Comparison of ENCODE assay signal across 5 cellular contexts in the genomic region with DNA sequence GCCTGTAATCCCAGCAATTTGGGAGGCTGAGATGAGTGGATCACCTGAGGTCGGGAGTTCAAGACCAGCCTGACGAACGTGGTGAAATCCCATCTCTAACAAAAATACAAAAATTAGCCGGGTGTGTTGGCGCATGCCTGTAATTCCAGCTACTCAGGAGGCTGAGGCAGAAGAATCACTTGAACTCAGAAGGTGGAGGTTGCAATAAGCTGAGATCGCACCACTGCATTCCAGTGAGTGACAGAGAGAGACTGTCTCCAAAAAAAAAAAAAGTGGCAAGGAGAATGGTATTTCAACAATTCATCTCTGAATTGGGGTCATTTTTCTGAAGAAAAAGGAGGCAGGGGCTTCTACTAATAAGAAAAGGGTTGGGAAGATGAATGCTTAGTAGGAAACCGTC.
"Had no signal": no experiment of that assay in that cellular context is flagged by ENCODE, and none has a peak within 500 bp of the region (broad histone marks: within the 10 kb centered on the region; RNA-seq: fewer than 3 reads in every experiment).

No MANE protein-coding gene starts in this region.

- H3K4me3 ChIP-seq: GM23248, K562 had no signal

- H3K4me3 Mint-ChIP-seq: H9 had no signal

- H2AFZ ChIP-seq: GM23248 had no signal

- H3K27ac ChIP-seq: GM23248 had no signal

- ATAC-seq: K562 had no signal

- DNase-seq: GM23248, H9, HCEC 1CT, IMR-90 had no signal
